In the genomic region with DNA sequence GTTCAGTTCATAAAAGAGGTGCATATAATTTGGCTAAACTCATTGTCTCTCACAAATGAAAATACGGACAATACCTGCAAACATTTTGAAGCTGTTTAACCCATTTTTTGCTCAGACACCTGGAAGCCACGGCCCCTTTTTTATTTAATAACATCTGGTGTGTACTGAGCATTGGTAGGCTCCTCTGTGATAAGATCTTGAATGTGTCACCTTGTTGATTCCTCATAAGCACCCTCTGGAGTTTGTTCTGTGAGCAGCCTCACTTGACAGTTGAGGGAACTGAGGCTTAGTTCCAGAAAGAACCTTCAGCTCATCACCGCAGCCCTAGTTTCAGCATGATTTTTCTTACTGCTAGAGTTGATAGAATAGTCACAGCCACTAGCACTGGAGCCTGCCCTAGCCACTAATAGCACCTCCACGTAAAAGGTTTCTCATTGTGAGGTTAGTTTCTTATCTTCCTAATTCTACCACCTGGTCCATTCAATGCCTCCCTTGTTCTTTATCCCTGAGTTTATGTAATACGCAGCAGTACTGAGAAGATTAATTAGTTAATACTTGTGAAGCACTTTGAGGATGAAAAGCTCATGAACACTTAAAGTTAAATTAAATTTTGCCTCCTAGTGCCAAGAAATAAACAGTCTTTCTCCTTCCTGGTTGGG, we compare ENCODE assay signal across 16 cellular contexts.
DNase-seq lines count a peak whose midpoint lies in the region; ATAC-seq and TF ChIP-seq lines count a peak whose summit lies in the region.
"Had no signal": no experiment of that assay in that cellular context is flagged by ENCODE, and none has a peak within 500 bp of the region (broad histone marks: within the 10 kb centered on the region; RNA-seq: fewer than 3 reads in every experiment).

No MANE protein-coding gene starts in this region.

- H3K27me3 Mint-ChIP-seq in mesothelial cell of epicardium (ENCODE audit: low read depth): no peaks in the 10 kb centered on the region
- H3K27me3 Mint-ChIP-seq: CD8-positive, alpha-beta memory T cell had no signal

- H3K36me3 Mint-ChIP-seq in mesothelial cell of epicardium: no peaks in the 10 kb centered on the region

- WGBS in suprapubic skin: 63% methylated on average over 5 of the region's 5 CpGs

- H3K27ac Mint-ChIP-seq in mesothelial cell of epicardium: peak overlapping the region; percentile 29

- no peak overlapping the region for H3K4me3 Mint-ChIP-seq in mesothelial cell of epicardium

- TF ChIP-seq CTCF in HEK293 (tag by site-specific recombination; IDR thresholded peaks at IDR 0.05) (no peak), mesothelial cell of epicardium (IDR thresholded peaks at IDR 0.05; ENCODE audit: unreplicated experiment) (no peak), suprapubic skin (IDR thresholded peaks at IDR 0.05) (no peak)

- H3K36me3 ChIP-seq in HEK293 (ENCODE audit: control insufficient read depth in 2 of 2, insufficient read depth in 1 of 2, low read length in 2 of 2) (no peaks in the 10 kb centered on the region), suprapubic skin (no peaks in the 10 kb centered on the region)

- peaks cover 5% of the 10 kb centered on the region; the same call in 1 of the 2 replicates for H3K4me1 ChIP-seq in HEK293 (ENCODE audit: control insufficient read depth, insufficient read depth, low read length)
- H3K4me1 ChIP-seq in suprapubic skin: no peaks in the 10 kb centered on the region
- H3K4me1 ChIP-seq: BLaER1 treated with 17β-estradiol and CSF1 and Interleukin-3, amounts not matched to agents 10 nM and 100 nM had no signal

- H3K4me3 ChIP-seq in HEK293 (ENCODE audit: low read depth, low read length): no peak overlapping the region
- no peak overlapping the region for H3K4me3 ChIP-seq in suprapubic skin
- H3K4me3 ChIP-seq: BLaER1 treated with 17β-estradiol and CSF1 and Interleukin-3, amounts not matched to agents 10 nM and 100 nM had no signal

- TF ChIP-seq POLR2A in suprapubic skin (IDR thresholded peaks at IDR 0.05): no peak

- H3K9me3 Mint-ChIP-seq in mesothelial cell of epicardium: no peaks in the 10 kb centered on the region
- H3K9me3 Mint-ChIP-seq: CD8-positive, alpha-beta memory T cell had no signal

- DNase-seq in SK-N-DZ (ENCODE audit: low spot score): peak; percentile 29
- DNase-seq in mesothelial cell of epicardium (ENCODE audit: low spot score in 2 of 2, unreplicated experiment in 2 of 2): no peak
- DNase-seq in suprapubic skin (ENCODE audit: low spot score in 2 of 2): no peak
- no peak for DNase-seq in NCI-H446 treated with DMSO at 0.1 percent for 48 hours (lab: John Stamatoyannopoulos, UW)
- no peak for DNase-seq in NCI-H2227 (lab: John Stamatoyannopoulos, UW; ENCODE audit: unreplicated experiment)
- DNase-seq: CD8-positive, alpha-beta memory T cell; DND-41; H7; KBM-7; NCI-H1105 treated with DMSO at 0.1 percent for 48 hours; NCI-H187 treated with DMSO at 0.1 percent for 48 hours; NCI-H345; NCI-H526 had no signal

- POLR2A ChIA-PET in HEK293 (lab: Yijun Ruan, JAX): no interaction called here

- CTCF ChIA-PET in HEK293 (lab: Yijun Ruan, JAX): no interaction called here

- no peak for TF ChIP-seq EP300 in suprapubic skin (IDR thresholded peaks at IDR 0.05)

- H3K27me3 ChIP-seq in suprapubic skin: no peaks in the 10 kb centered on the region
- H3K27me3 ChIP-seq: BLaER1 treated with 17β-estradiol and CSF1 and Interleukin-3, amounts not matched to agents 10 nM and 100 nM had no signal

- no peaks in the 10 kb centered on the region for H3K9me3 ChIP-seq in HEK293 (ENCODE audit: control insufficient read depth, insufficient read depth, low read depth, low read length)
- no peaks in the 10 kb centered on the region for H3K9me3 ChIP-seq in suprapubic skin
- H3K9me3 ChIP-seq: BLaER1 treated with 17β-estradiol and CSF1 and Interleukin-3, amounts not matched to agents 10 nM and 100 nM had no signal

- H3K27ac ChIP-seq in HEK293 (ENCODE audit: extremely low read depth, low read depth, low read length) (no peak overlapping the region), suprapubic skin (peak overlapping the region; percentile 27)
- H3K27ac ChIP-seq: BLaER1 treated with 17β-estradiol and CSF1 and Interleukin-3, amounts not matched to agents 10 nM and 100 nM had no signal

- no peak for ATAC-seq in GM18520 (IDR thresholded peaks at IDR 0.05; ENCODE audit: unreplicated experiment)

- H3K4me1 Mint-ChIP-seq in mesothelial cell of epicardium: peaks cover 15% of the 10 kb centered on the region

TF ChIP-seq in HEK293, 187 proteins besides CTCF, POLR2A, EP300 and RAD21:
- no peak for TF ChIP-seq ZNF391 (tag by site-specific recombination; IDR thresholded peaks at IDR 0.05; ENCODE audit: borderline replicate concordance, low read depth)
- 0 out of 2 replicates have a peak, but pooled peaks have one; percentile 26 for TF ChIP-seq PRDM10 (tag by site-specific recombination; IDR thresholded peaks at IDR 0.05)
